In the genomic region with DNA sequence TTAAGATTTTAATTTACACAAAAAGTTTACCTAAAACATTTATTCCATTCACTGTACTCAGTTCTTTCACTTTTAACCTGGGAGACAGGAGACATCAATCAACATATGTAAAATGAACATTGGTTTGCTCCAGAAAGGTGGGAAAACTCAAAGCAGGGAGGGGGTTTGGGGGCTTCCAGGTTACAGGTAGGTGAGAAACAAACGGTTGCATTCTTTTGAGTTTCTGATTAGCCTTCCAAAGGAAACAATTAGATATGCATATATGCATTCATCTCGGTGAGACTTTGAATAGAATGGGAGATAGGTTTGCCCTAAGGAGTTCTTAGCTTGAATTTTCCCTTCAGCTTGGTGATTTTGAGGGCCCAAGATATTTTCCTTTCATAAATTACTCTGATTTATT, we compare ENCODE assay signal across 22 cellular contexts.
"Had no signal": no experiment of that assay in that cellular context is flagged by ENCODE, and none has a peak within 500 bp of the region (broad histone marks: within the 10 kb centered on the region; RNA-seq: fewer than 3 reads in every experiment).

No MANE protein-coding gene starts in this region.

- H3K4me3 ChIP-seq: heart right ventricle, right lobe of liver had no signal

- ATAC-seq: activated CD8-positive, alpha-beta memory T cell treated with anti-CD3 and anti-CD28 coated beads, Interleukin-2, amount 10 ng/mL, durations not matched to agents 7 days and 5 days; activated CD8-positive, alpha-beta T cell treated with anti-CD3 and anti-CD28 coated beads for 36 hours; activated naive CD8-positive, alpha-beta T cell treated with anti-CD3 and anti-CD28 coated beads, Interleukin-2, amount 50 U/mL, for 24 hours; heart right ventricle; left ventricle myocardium superior; naive thymus-derived CD4-positive, alpha-beta T cell; right lobe of liver; T-cell had no signal

- H3K36me3 ChIP-seq: heart right ventricle, right lobe of liver, thoracic aorta had no signal

- H3K27ac ChIP-seq: heart right ventricle, right lobe of liver, thoracic aorta, VCaP had no signal

- DNase-seq: activated CD4-positive, alpha-beta T cell treated with anti-CD3 and anti-CD28 coated beads, Interleukin-2, amount 10 ng/mL, durations not matched to agents 7 days and 5 days; activated CD4-positive, CD25-positive, alpha-beta regulatory T cell treated with anti-CD3 and anti-CD28 coated beads, Interleukin-2, amount 50 U/mL, for 72 hours; activated CD8-positive, alpha-beta memory T cell treated with anti-CD3 and anti-CD28 coated beads, Interleukin-2, amount 10 ng/mL, durations not matched to agents 7 days and 5 days; activated CD8-positive, alpha-beta T cell treated with anti-CD3 and anti-CD28 coated beads for 36 hours; activated gamma-delta T cell; activated naive CD4-positive, alpha-beta T cell treated with anti-CD3 and anti-CD28 coated beads, Interleukin-2, amount 50 U/mL, for 16 hours; activated naive CD8-positive, alpha-beta T cell treated with anti-CD3 and anti-CD28 coated beads, Interleukin-2, amount 50 U/mL, for 24 hours; activated T-cell treated with anti-CD3 and anti-CD28 coated beads for 4 hours; caudate nucleus; effector CD4-positive, alpha-beta T cell; erythroblast; foreskin fibroblast; heart right ventricle; left ventricle myocardium superior; naive thymus-derived CD4-positive, alpha-beta T cell; occipital lobe; right lobe of liver; stimulated activated CD4-positive, alpha-beta T cell treated with anti-CD3 and anti-CD28 coated beads, Interleukin-2, amount 100 ng/mL, for 48 hours; stimulated activated naive CD4-positive, alpha-beta T cell; T-cell had no signal

- H3K27me3 ChIP-seq: heart right ventricle, right lobe of liver had no signal

- H3K4me1 ChIP-seq: right lobe of liver had no signal

- H3K9me3 ChIP-seq: right lobe of liver, thoracic aorta had no signal
